Comparison of ENCODE assay signal across 3 cellular contexts in genomic region chr1:209057901-209058300, GRCh38.
TF ChIP-seq lines count a peak whose summit lies in the region.

No MANE protein-coding gene starts in this region.

TF ChIP-seq in HepG2, 621 proteins besides CTCF, POLR2A, EP300 and RAD21:
- TF ChIP-seq MAFK (conservative IDR thresholded peaks at IDR 0.05 in 1 of 2, IDR thresholded peaks at IDR 0.05 in 1 of 2; ENCODE audit: low read length in 2 of 2): peak; percentile 65 to 74; a peak in 3 of 4 replicates
- TF ChIP-seq MAFF (IDR thresholded peaks at IDR 0.05; ENCODE audit: low read depth, low read length): peak; percentile 70
- TF ChIP-seq ADNP (CRISPR knock-in tag; IDR thresholded peaks at IDR 0.05): no peak

TF ChIP-seq in IMR-90, 13 proteins besides CTCF, POLR2A, EP300 and RAD21 (continued from another document):
- no peak for TF ChIP-seq MXI1 (IDR thresholded peaks at IDR 0.05; ENCODE audit: borderline replicate concordance, low read depth, low read length)
- TF ChIP-seq RFX5 (IDR thresholded peaks at IDR 0.05; ENCODE audit: low read depth, low read length): no peak

TF ChIP-seq in WTC11, 78 proteins besides CTCF, POLR2A, EP300 and RAD21:
- TF ChIP-seq, protein P1, sequence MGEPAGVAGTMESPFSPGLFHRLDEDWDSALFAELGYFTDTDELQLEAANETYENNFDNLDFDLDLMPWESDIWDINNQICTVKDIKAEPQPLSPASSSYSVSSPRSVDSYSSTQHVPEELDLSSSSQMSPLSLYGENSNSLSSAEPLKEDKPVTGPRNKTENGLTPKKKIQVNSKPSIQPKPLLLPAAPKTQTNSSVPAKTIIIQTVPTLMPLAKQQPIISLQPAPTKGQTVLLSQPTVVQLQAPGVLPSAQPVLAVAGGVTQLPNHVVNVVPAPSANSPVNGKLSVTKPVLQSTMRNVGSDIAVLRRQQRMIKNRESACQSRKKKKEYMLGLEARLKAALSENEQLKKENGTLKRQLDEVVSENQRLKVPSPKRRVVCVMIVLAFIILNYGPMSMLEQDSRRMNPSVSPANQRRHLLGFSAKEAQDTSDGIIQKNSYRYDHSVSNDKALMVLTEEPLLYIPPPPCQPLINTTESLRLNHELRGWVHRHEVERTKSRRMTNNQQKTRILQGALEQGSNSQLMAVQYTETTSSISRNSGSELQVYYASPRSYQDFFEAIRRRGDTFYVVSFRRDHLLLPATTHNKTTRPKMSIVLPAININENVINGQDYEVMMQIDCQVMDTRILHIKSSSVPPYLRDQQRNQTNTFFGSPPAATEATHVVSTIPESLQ (CRISPR knock-in tag; IDR thresholded peaks at IDR 0.05): no peak
- TF ChIP-seq RORB (CRISPR knock-in tag; IDR thresholded peaks at IDR 0.05) (no peak), ZSCAN18 (CRISPR knock-in tag; IDR thresholded peaks at IDR 0.05) (no peak), ZNF317 (CRISPR knock-in tag; IDR thresholded peaks at IDR 0.05; ENCODE audit: borderline replicate concordance, low read depth) (no peak), CREM (CRISPR knock-in tag; IDR thresholded peaks at IDR 0.05) (no peak), ZNF232 (CRISPR knock-in tag; IDR thresholded peaks at IDR 0.05) (no peak), ETV6 (CRISPR knock-in tag; IDR thresholded peaks at IDR 0.05) (no peak)
- TF ChIP-seq, protein P2, sequence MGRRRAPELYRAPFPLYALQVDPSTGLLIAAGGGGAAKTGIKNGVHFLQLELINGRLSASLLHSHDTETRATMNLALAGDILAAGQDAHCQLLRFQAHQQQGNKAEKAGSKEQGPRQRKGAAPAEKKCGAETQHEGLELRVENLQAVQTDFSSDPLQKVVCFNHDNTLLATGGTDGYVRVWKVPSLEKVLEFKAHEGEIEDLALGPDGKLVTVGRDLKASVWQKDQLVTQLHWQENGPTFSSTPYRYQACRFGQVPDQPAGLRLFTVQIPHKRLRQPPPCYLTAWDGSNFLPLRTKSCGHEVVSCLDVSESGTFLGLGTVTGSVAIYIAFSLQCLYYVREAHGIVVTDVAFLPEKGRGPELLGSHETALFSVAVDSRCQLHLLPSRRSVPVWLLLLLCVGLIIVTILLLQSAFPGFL (CRISPR knock-in tag; IDR thresholded peaks at IDR 0.05; ENCODE audit: borderline replicate concordance): no peak
- TF ChIP-seq, protein P3, sequence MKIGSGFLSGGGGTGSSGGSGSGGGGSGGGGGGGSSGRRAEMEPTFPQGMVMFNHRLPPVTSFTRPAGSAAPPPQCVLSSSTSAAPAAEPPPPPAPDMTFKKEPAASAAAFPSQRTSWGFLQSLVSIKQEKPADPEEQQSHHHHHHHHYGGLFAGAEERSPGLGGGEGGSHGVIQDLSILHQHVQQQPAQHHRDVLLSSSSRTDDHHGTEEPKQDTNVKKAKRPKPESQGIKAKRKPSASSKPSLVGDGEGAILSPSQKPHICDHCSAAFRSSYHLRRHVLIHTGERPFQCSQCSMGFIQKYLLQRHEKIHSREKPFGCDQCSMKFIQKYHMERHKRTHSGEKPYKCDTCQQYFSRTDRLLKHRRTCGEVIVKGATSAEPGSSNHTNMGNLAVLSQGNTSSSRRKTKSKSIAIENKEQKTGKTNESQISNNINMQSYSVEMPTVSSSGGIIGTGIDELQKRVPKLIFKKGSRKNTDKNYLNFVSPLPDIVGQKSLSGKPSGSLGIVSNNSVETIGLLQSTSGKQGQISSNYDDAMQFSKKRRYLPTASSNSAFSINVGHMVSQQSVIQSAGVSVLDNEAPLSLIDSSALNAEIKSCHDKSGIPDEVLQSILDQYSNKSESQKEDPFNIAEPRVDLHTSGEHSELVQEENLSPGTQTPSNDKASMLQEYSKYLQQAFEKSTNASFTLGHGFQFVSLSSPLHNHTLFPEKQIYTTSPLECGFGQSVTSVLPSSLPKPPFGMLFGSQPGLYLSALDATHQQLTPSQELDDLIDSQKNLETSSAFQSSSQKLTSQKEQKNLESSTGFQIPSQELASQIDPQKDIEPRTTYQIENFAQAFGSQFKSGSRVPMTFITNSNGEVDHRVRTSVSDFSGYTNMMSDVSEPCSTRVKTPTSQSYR (CRISPR knock-in tag; IDR thresholded peaks at IDR 0.05): no peak
TF ChIP-seq in WTC11: peak in this region for 0.
